ENCODE assay signal across 9 cellular contexts in the genomic region with DNA sequence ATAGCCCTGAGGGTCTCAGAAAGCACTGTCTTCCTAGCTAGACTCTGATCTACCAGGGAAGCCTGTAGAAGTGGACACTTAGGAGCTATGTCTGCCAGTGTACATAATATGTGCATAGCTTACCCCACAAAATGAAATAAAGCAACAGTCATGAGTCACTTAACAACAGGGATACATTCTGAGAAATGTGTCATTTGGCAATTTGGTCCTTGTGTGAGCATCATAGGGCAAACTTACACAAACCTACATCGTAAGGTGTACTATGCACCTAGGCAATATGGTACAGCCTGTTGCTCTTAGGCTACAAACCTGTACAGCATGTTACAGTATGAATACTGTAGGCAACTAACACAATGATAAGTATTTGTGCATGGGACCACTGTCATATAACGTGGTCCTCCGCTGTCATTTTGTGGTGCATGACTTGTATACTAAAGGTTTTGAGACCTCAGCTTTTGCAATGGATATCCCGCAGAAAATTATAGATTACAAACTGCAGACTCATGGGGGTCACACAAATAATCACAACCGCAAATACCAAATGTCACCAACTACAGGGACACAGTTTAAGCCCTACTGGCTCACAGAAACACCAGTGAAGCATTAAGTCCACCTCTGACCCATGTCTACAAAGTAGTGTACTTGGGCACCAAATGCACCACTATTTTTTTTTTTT. TPM values are rescaled to one million over a fixed set of nuclear protein-coding genes. Genes with fewer than 3 reads are reported as not detected.
A peak's percentile ranks its signal among the peaks of the same experiment; 100 is the strongest.
DNase-seq lines count a peak whose midpoint lies in the region; ATAC-seq and TF ChIP-seq lines count a peak whose summit lies in the region.
"Had no signal": no experiment of that assay in that cellular context is flagged by ENCODE, and none has a peak within 500 bp of the region (broad histone marks: within the 10 kb centered on the region; RNA-seq: fewer than 3 reads in every experiment).

No MANE protein-coding gene starts in this region.

- no peak overlapping the region for H3K4me3 ChIP-seq in tibial nerve

- peaks cover 1 to 3% of the 10 kb centered on the region in 2 donors for H3K36me3 Mint-ChIP-seq in activated T-cell treated with anti-CD3 and anti-CD28 coated beads, Interleukin-2, amount 50 U/mL, for 72 hours (ENCODE audit: insufficient read depth in 2 of 2)
- H3K36me3 Mint-ChIP-seq in activated naive CD8-positive, alpha-beta T cell treated with anti-CD3 and anti-CD28 coated beads, Interleukin-2, amount 10 ng/mL, durations not matched to agents 7 days and 5 days, result peaks cover 6% of the 10 kb centered on the region

- peaks cover 0 to 47% (median 12%) of the 10 kb centered on the region in 4 donors for H3K4me1 ChIP-seq in tibial nerve

- no peak for TF ChIP-seq POLR2A in tibial nerve (IDR thresholded peaks at IDR 0.05)

- no peak for TF ChIP-seq EP300 in tibial nerve (IDR thresholded peaks at IDR 0.05)

- no peaks in the 10 kb centered on the region for H3K9me3 Mint-ChIP-seq in activated T-cell treated with anti-CD3 and anti-CD28 coated beads, Interleukin-2, amount 50 U/mL, for 72 hours
- H3K9me3 Mint-ChIP-seq in activated naive CD8-positive, alpha-beta T cell treated with anti-CD3 and anti-CD28 coated beads, Interleukin-2, amount 10 ng/mL, durations not matched to agents 7 days and 5 days, result no peaks in the 10 kb centered on the region

- POLR2A ChIA-PET in activated naive CD8-positive, alpha-beta T cell treated with anti-CD3 and anti-CD28 coated beads, Interleukin-2, amount 10 ng/mL, durations not matched to agents 7 days and 5 days (lab: Charles Lee), result interaction anchor here (0.6 to 1.5 kb wide), 5 partner anchors 10 to 115 kb away, joined by 3 to 6 read pairs (median 3); partner anchors contain the start of gene UBE2D4

- H3K27me3 Mint-ChIP-seq in activated T-cell treated with anti-CD3 and anti-CD28 coated beads, Interleukin-2, amount 50 U/mL, for 72 hours (ENCODE audit: low read depth), result no peaks in the 10 kb centered on the region
- no peaks in the 10 kb centered on the region for H3K27me3 Mint-ChIP-seq in activated naive CD8-positive, alpha-beta T cell treated with anti-CD3 and anti-CD28 coated beads, Interleukin-2, amount 10 ng/mL, durations not matched to agents 7 days and 5 days

- 86 to 91% methylated on average over 5 of the region's 5 CpGs for WGBS in tibial nerve, 2 donors

- peak overlapping the region; percentile 95 to 96 for H3K4me3 Mint-ChIP-seq in activated T-cell treated with anti-CD3 and anti-CD28 coated beads, Interleukin-2, amount 50 U/mL, for 72 hours
- H3K4me3 Mint-ChIP-seq in activated naive CD8-positive, alpha-beta T cell treated with anti-CD3 and anti-CD28 coated beads, Interleukin-2, amount 10 ng/mL, durations not matched to agents 7 days and 5 days, result peak overlapping the region; percentile 93

- DNase-seq in activated T-cell treated with anti-CD3 and anti-CD28 coated beads, Interleukin-2, amount 50 U/mL, for 72 hours, result no peak
- no peak for DNase-seq in activated T-cell treated with anti-CD3 and anti-CD28 coated beads, Interleukin-2, amount 50 U/mL, for 1 hour
- no peak for DNase-seq in activated naive CD8-positive, alpha-beta T cell treated with anti-CD3 and anti-CD28 coated beads, Interleukin-2, amount 10 ng/mL, durations not matched to agents 7 days and 5 days
- DNase-seq in kidney tubule cell (ENCODE audit: low spot score) (peak; percentile 49), tibial nerve (ENCODE audit: low spot score in 2 of 2) (no peak), NCI-H526 (lab: John Stamatoyannopoulos, UW) (no peak), dermis blood vessel endothelial cell (no peak)
- DNase-seq: NCI-H2171 had no signal

- H3K9me3 ChIP-seq in tibial nerve, result no peaks in the 10 kb centered on the region

- H3K27ac ChIP-seq in tibial nerve, result peak overlapping the region in 3 of 4 donors; percentile 14 to 95 (median 91)

- peak overlapping the region; percentile 10 for H3K27ac Mint-ChIP-seq in activated T-cell treated with anti-CD3 and anti-CD28 coated beads, Interleukin-2, amount 50 U/mL, for 72 hours
- H3K27ac Mint-ChIP-seq in activated naive CD8-positive, alpha-beta T cell treated with anti-CD3 and anti-CD28 coated beads, Interleukin-2, amount 10 ng/mL, durations not matched to agents 7 days and 5 days, result no peak overlapping the region

- H3K36me3 ChIP-seq in tibial nerve, result no peaks in the 10 kb centered on the region

- TF ChIP-seq CTCF in tibial nerve (IDR thresholded peaks at IDR 0.05), result no peak

- peak; percentile 68 to 74 for ATAC-seq in activated T-cell treated with anti-CD3 and anti-CD28 coated beads, Interleukin-2, amount 50 U/mL, for 72 hours (replicated peaks in 1 of 2)
- ATAC-seq in activated naive CD8-positive, alpha-beta T cell treated with anti-CD3 and anti-CD28 coated beads, Interleukin-2, amount 10 ng/mL, durations not matched to agents 7 days and 5 days (ENCODE audit: low read depth), result no peak
- no peak for ATAC-seq in HG02798 (IDR thresholded peaks at IDR 0.05; ENCODE audit: poor library complexity, unreplicated experiment)

- peaks cover 31% of the 10 kb centered on the region for H3K4me1 Mint-ChIP-seq in activated T-cell treated with anti-CD3 and anti-CD28 coated beads, Interleukin-2, amount 50 U/mL, for 72 hours (ENCODE audit: low read depth)
- peaks cover 23% of the 10 kb centered on the region for H3K4me1 Mint-ChIP-seq in activated naive CD8-positive, alpha-beta T cell treated with anti-CD3 and anti-CD28 coated beads, Interleukin-2, amount 10 ng/mL, durations not matched to agents 7 days and 5 days

- H3K27me3 ChIP-seq in tibial nerve, result no peaks in the 10 kb centered on the region

RNA-seq across cellular contexts. Expression of gene URGCP, which starts 1.7 kb away (rescaled TPM):
- total RNA-seq in activated T-cell treated with anti-CD3 and anti-CD28 coated beads, Interleukin-2, amount 50 U/mL, for 72 hours, result 10 to 100 TPM; 34.4 to 36.8 TPM
- 10 to 100 TPM; 26.5 to 26.9 TPM for total RNA-seq in activated naive CD8-positive, alpha-beta T cell treated with anti-CD3 and anti-CD28 coated beads, Interleukin-2, amount 10 ng/mL, durations not matched to agents 7 days and 5 days
- total RNA-seq in tibial nerve, result 10 to 100 TPM; 25.7 to 32.0 (median 28.8) TPM
- 27.5 and 34.2 TPM in 2 replicates for total RNA-seq in dermis blood vessel endothelial cell

RNA-seq across cellular contexts. Expression of gene UBE2D4, which starts 21.6 kb away (rescaled TPM):
- 1 to 10 TPM; 6.7 to 9.0 TPM for total RNA-seq in activated T-cell treated with anti-CD3 and anti-CD28 coated beads, Interleukin-2, amount 50 U/mL, for 72 hours
- total RNA-seq in activated naive CD8-positive, alpha-beta T cell treated with anti-CD3 and anti-CD28 coated beads, Interleukin-2, amount 10 ng/mL, durations not matched to agents 7 days and 5 days, result 1 to 10 TPM; 6.2 to 7.5 TPM
- total RNA-seq in tibial nerve (10 to 100 TPM; 12.9 to 18.2 (median 15.1) TPM), dermis blood vessel endothelial cell (6.1 and 9.5 TPM in 2 replicates)

RNA-seq across cellular contexts. Expression of gene MRPS24, which starts 35.4 kb away (rescaled TPM):
- total RNA-seq in activated T-cell treated with anti-CD3 and anti-CD28 coated beads, Interleukin-2, amount 50 U/mL, for 72 hours, result 100 to 1,000 TPM in 1 of 2 donors, 10 to 100 TPM in 1; 82.7 to 100 TPM
- 10 to 100 TPM; 72.7 to 75.7 TPM for total RNA-seq in activated naive CD8-positive, alpha-beta T cell treated with anti-CD3 and anti-CD28 coated beads, Interleukin-2, amount 10 ng/mL, durations not matched to agents 7 days and 5 days
- total RNA-seq in tibial nerve, result 10 to 100 TPM; 61.8 to 90.2 (median 82.3) TPM
- total RNA-seq in dermis blood vessel endothelial cell, result 56.5 and 88.3 TPM in 2 replicates

Comparison
In these comparisons a context has a peak if more than half of its experiments do, and no peak if none do; other contexts are left out.
1. ATAC-seq: peak in activated T-cell treated with anti-CD3 and anti-CD28 coated beads, Interleukin-2, amount 50 U/mL, for 72 hours (2 of 2); none in activated naive CD8-positive, alpha-beta T cell treated with anti-CD3 and anti-CD28 coated beads, Interleukin-2, amount 10 ng/mL, durations not matched to agents 7 days and 5 days (single experiment) and HG02798 (single experiment).